7 cellular contexts compared by ENCODE assay signal in the genomic region with DNA sequence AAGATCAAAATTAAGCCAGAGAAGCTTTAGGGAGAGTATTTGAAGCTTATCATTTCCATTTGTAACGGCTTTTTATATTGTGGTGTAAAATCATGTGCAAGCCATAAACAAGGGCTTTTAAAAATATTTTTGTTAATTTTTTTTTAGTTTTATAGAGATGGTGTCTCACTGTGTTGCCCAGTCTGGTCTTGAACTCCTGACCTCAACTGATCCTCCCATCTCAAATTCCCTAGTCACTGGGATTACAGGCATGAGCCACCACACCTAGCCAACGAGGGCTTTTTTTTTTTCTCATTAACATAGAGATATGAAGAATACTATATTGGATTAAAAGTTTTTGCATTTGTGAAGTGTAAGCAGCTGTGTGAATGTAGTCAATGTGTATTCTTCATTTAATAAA.
"Had no signal": no experiment of that assay in that cellular context is flagged by ENCODE, and none has a peak within 500 bp of the region (broad histone marks: within the 10 kb centered on the region; RNA-seq: fewer than 3 reads in every experiment).

No MANE protein-coding gene starts in this region.

- H2AFZ ChIP-seq: GM23248 had no signal

- H3K9me3 ChIP-seq: HAP-1 had no signal

- H3K27ac ChIP-seq: GM23248, HL-60 had no signal

- DNase-seq: GM23248, GOT3, H7, IMR-90 had no signal

- H3K4me3 ChIP-seq: GM23248, HAP-1 had no signal

- H3K36me3 ChIP-seq: HAP-1 had no signal

- ATAC-seq: HCT116 had no signal
